ENCODE assay signal across 19 cellular contexts in genomic region chr18:79736230-79736629, GRCh38. TPM values are rescaled to one million over a fixed set of nuclear protein-coding genes. Genes with fewer than 3 reads are reported as not detected.
DNase-seq lines count a peak whose midpoint lies in the region; ATAC-seq and TF ChIP-seq lines count a peak whose summit lies in the region.
"Had no signal": no experiment of that assay in that cellular context is flagged by ENCODE, and none has a peak within 500 bp of the region (broad histone marks: within the 10 kb centered on the region; RNA-seq: fewer than 3 reads in every experiment).

No MANE protein-coding gene starts in this region.

- ATAC-seq in stimulated activated naive CD8-positive, alpha-beta T cell treated with anti-CD3 and anti-CD28 coated beads, Interleukin-15, amount 100 ng/mL, for 72 hours = peak; percentile 46
- no peak for ATAC-seq in stimulated activated naive CD8-positive, alpha-beta T cell treated with anti-CD3 and anti-CD28 coated beads, Interleukin-15, Interleukin-2, amounts not matched to agents 100 U/mL and 50 U/mL, for 24 hours
- ATAC-seq in upper lobe of right lung (peak; percentile 5), lower lobe of right lung (no peak)
- ATAC-seq: HCT116, HepG2 had no signal

- no peak overlapping the region for H3K4me3 Mint-ChIP-seq in stimulated activated naive CD8-positive, alpha-beta T cell treated with anti-CD3 and anti-CD28 coated beads, Interleukin-15, amount 100 ng/mL, for 72 hours
- H3K4me3 Mint-ChIP-seq in nephron progenitor cell = no peak overlapping the region
- H3K4me3 Mint-ChIP-seq: B cell, HFFc6 had no signal

- peak overlapping the region; percentile 20; the same call in 1 of the 2 replicates for H3K27ac ChIP-seq in WERI-Rb-1
- no peak overlapping the region for H3K27ac ChIP-seq in upper lobe of right lung
- no peak overlapping the region for H3K27ac ChIP-seq in lower lobe of right lung
- no peak overlapping the region for H3K27ac ChIP-seq in brain microvascular endothelial cell
- H3K27ac ChIP-seq: BLaER1 treated with 17β-estradiol and CSF1 and Interleukin-3, amounts not matched to agents 10 nM and 100 nM had no signal

- H3K27me3 ChIP-seq in WERI-Rb-1 (ENCODE audit: insufficient read depth, low read depth, severe bottlenecking) = no peaks in the 10 kb centered on the region
- H3K27me3 ChIP-seq in upper lobe of right lung = no peaks in the 10 kb centered on the region
- H3K27me3 ChIP-seq in lower lobe of right lung (ENCODE audit: low read depth) = no peaks in the 10 kb centered on the region
- H3K27me3 ChIP-seq in brain microvascular endothelial cell (replicated peaks) = no peaks in the 10 kb centered on the region

- no peaks in the 10 kb centered on the region for H3K27me3 Mint-ChIP-seq in stimulated activated naive CD8-positive, alpha-beta T cell treated with anti-CD3 and anti-CD28 coated beads, Interleukin-15, amount 100 ng/mL, for 72 hours
- peaks cover 3% of the 10 kb centered on the region for H3K27me3 Mint-ChIP-seq in nephron progenitor cell (ENCODE audit: low read depth, poor library complexity)
- H3K27me3 Mint-ChIP-seq: B cell; CD4-positive, CD25-positive, alpha-beta regulatory T cell; IgD-negative memory B cell had no signal

- no peak overlapping the region for H3K4me3 ChIP-seq in WERI-Rb-1 (ENCODE audit: low read depth, low read length)
- H3K4me3 ChIP-seq in upper lobe of right lung = no peak overlapping the region
- H3K4me3 ChIP-seq in lower lobe of right lung = no peak overlapping the region
- H3K4me3 ChIP-seq in brain microvascular endothelial cell (ENCODE audit: low read depth, low read length) = no peak overlapping the region
- H3K4me3 ChIP-seq: BLaER1 treated with 17β-estradiol and CSF1 and Interleukin-3, amounts not matched to agents 10 nM and 100 nM had no signal

- no peaks in the 10 kb centered on the region for H3K4me1 Mint-ChIP-seq in stimulated activated naive CD8-positive, alpha-beta T cell treated with anti-CD3 and anti-CD28 coated beads, Interleukin-15, amount 100 ng/mL, for 72 hours
- peaks cover 4% of the 10 kb centered on the region for H3K4me1 Mint-ChIP-seq in nephron progenitor cell

- H3K36me3 ChIP-seq in WERI-Rb-1 (peaks cover 56% of the 10 kb centered on the region), upper lobe of right lung (peaks cover 49% of the 10 kb centered on the region), lower lobe of right lung (peaks cover 67% of the 10 kb centered on the region), brain microvascular endothelial cell (replicated peaks) (peaks cover 60% of the 10 kb centered on the region)

- H3K4me1 ChIP-seq in upper lobe of right lung (no peaks in the 10 kb centered on the region), lower lobe of right lung (no peaks in the 10 kb centered on the region)
- H3K4me1 ChIP-seq: Caco-2 had no signal

- H3K27ac Mint-ChIP-seq in stimulated activated naive CD8-positive, alpha-beta T cell treated with anti-CD3 and anti-CD28 coated beads, Interleukin-15, amount 100 ng/mL, for 72 hours = no peak overlapping the region
- peak overlapping the region; percentile 19 for H3K27ac Mint-ChIP-seq in nephron progenitor cell
- H3K27ac Mint-ChIP-seq: B cell; CD4-positive, CD25-positive, alpha-beta regulatory T cell; HFFc6; IgD-negative memory B cell had no signal

- peaks cover 71% of the 10 kb centered on the region for H3K36me3 Mint-ChIP-seq in nephron progenitor cell (ENCODE audit: low read depth)

- DNase-seq in stimulated activated naive CD8-positive, alpha-beta T cell treated with anti-CD3 and anti-CD28 coated beads, Interleukin-15, amount 100 ng/mL, for 72 hours = no peak
- DNase-seq in stimulated activated naive CD8-positive, alpha-beta T cell treated with anti-CD3 and anti-CD28 coated beads, Interleukin-15, Interleukin-2, amounts not matched to agents 100 U/mL and 50 U/mL, for 24 hours = no peak
- DNase-seq in WERI-Rb-1 = no peak
- no peak for DNase-seq in nephron progenitor cell
- DNase-seq in upper lobe of right lung = peak; percentile 63
- no peak for DNase-seq in lower lobe of right lung
- no peak for DNase-seq in brain microvascular endothelial cell
- DNase-seq in midbrain (lab: John Stamatoyannopoulos, UW) = no peak
- DNase-seq: Caco-2; CD4-positive, CD25-positive, alpha-beta regulatory T cell; GDM1; GOT3; H7; HFFc6 had no signal

- no peaks in the 10 kb centered on the region for H3K9me3 Mint-ChIP-seq in stimulated activated naive CD8-positive, alpha-beta T cell treated with anti-CD3 and anti-CD28 coated beads, Interleukin-15, amount 100 ng/mL, for 72 hours
- H3K9me3 Mint-ChIP-seq in nephron progenitor cell = peaks cover 19% of the 10 kb centered on the region

- peaks cover 11% of the 10 kb centered on the region for H3K9me3 ChIP-seq in WERI-Rb-1 (ENCODE audit: severe bottlenecking)
- no peaks in the 10 kb centered on the region for H3K9me3 ChIP-seq in upper lobe of right lung
- no peaks in the 10 kb centered on the region for H3K9me3 ChIP-seq in lower lobe of right lung
- H3K9me3 ChIP-seq: Caco-2 had no signal

- intact Hi-C loops in upper lobe of right lung (cut with DNase I) (no loop called here), lower lobe of right lung (cut with DNase I) (no loop called here)

- no peak for TF ChIP-seq CTCF in WERI-Rb-1 (IDR thresholded peaks at IDR 0.05; ENCODE audit: low read depth, low read length)
- TF ChIP-seq CTCF in nephron progenitor cell (IDR thresholded peaks at IDR 0.05) = no peak
- TF ChIP-seq CTCF in upper lobe of right lung (IDR thresholded peaks at IDR 0.05) = no peak
- no peak for TF ChIP-seq CTCF in lower lobe of right lung (IDR thresholded peaks at IDR 0.05)
- TF ChIP-seq CTCF in brain microvascular endothelial cell (IDR thresholded peaks at IDR 0.05; ENCODE audit: low read depth, low read length, missing control alignments) = no peak

- in situ Hi-C loops in brain microvascular endothelial cell (cut with HindIII; ENCODE audit: low pct_ligation_motif_present, low sequenced_read_pairs) = no loop called here

RNA-seq across cellular contexts. Expression of gene CTDP1, which starts 56.6 kb away (rescaled TPM):
- total RNA-seq in upper lobe of right lung (23.0 TPM), lower lobe of right lung (25.2 TPM)

Comparison
In these comparisons a context has a peak if more than half of its experiments do, and no peak if none do; other contexts are left out.
1. ATAC-seq: peak in stimulated activated naive CD8-positive, alpha-beta T cell treated with anti-CD3 and anti-CD28 coated beads, Interleukin-15, amount 100 ng/mL, for 72 hours (single experiment) and upper lobe of right lung (single experiment); none in stimulated activated naive CD8-positive, alpha-beta T cell treated with anti-CD3 and anti-CD28 coated beads, Interleukin-15, Interleukin-2, amounts not matched to agents 100 U/mL and 50 U/mL, for 24 hours (single experiment) and lower lobe of right lung (0 of 2).